In genomic region chr20:1182136-1182535, GRCh38 we compare ENCODE assay signal across 16 cellular contexts. TPM values are rescaled to one million over a fixed set of nuclear protein-coding genes. Genes with fewer than 3 reads are reported as not detected.
DNase-seq lines count a peak whose midpoint lies in the region; TF ChIP-seq lines count a peak whose summit lies in the region.
"Had no signal": no experiment of that assay in that cellular context is flagged by ENCODE, and none has a peak within 500 bp of the region (broad histone marks: within the 10 kb centered on the region; RNA-seq: fewer than 3 reads in every experiment).

No MANE protein-coding gene starts in this region.

- no peak overlapping the region for H3K4me3 Mint-ChIP-seq in H9
- H3K4me3 Mint-ChIP-seq in dendritic cell treated with granulocyte-macrophage colony-stimulating factor and Interleukin-4, amounts not matched to agents 40 ng/mL and 50 ng/mL, for 4 days: peak overlapping the region; percentile 2
- H3K4me3 Mint-ChIP-seq: CD8-positive, alpha-beta T cell had no signal

- no CpG with 5 or more reads among the region's 4 CpGs for WGBS in H9 (ENCODE audit: extremely low coverage, insufficient read length, low lambda C conversion rate)
- no CpG with 5 or more reads among the region's 4 CpGs for WGBS in neuronal stem cell (ENCODE audit: extremely low coverage in 2 of 2, insufficient read length in 2 of 2, insufficient replicate concordance in 1 of 2), 2 donors
- WGBS in transverse colon (ENCODE audit: low coverage in 1 of 2), 2 donors: 47 to 66% methylated on average over 3 to 4 of the region's 4 CpGs

- peaks cover 16% of the 10 kb centered on the region; the same call in 1 of the 2 replicates for H3K27me3 ChIP-seq in H9 (ENCODE audit: insufficient read depth, low read length)
- peaks cover 0 to 18% (median 7%) of the 10 kb centered on the region in 3 experiments for H3K27me3 ChIP-seq in neuronal stem cell (ENCODE audit: control insufficient read depth in 3 of 3, insufficient read depth in 3 of 3, low read depth in 1 of 3, low read length in 3 of 3)
- peaks cover 25% of the 10 kb centered on the region for H3K27me3 ChIP-seq in transverse colon

- peak overlapping the region in 2 of 3 experiments; percentile 8 to 11; a peak in 3 of 7 replicates for H3K27ac Mint-ChIP-seq in H9
- H3K27ac Mint-ChIP-seq in dendritic cell treated with granulocyte-macrophage colony-stimulating factor and Interleukin-4, amounts not matched to agents 40 ng/mL and 50 ng/mL, for 4 days: peak overlapping the region; percentile 43
- H3K27ac Mint-ChIP-seq: CD8-positive, alpha-beta T cell had no signal

- H3K79me1 ChIP-seq in H9 (ENCODE audit: insufficient read depth, low read depth, low read length, poor library complexity, severe bottlenecking) (no peaks in the 10 kb centered on the region), neuronal stem cell (ENCODE audit: low read depth, low read length) (no peaks in the 10 kb centered on the region)

- H3K9me3 ChIP-seq in H9 (ENCODE audit: control insufficient read depth, low read depth, low read length) (no peaks in the 10 kb centered on the region), neuronal stem cell (replicated peaks in 1 of 2; ENCODE audit: control insufficient read depth in 2 of 2, insufficient read depth in 1 of 2, low read depth in 1 of 2, low read length in 2 of 2) (no peaks in the 10 kb centered on the region), transverse colon (no peaks in the 10 kb centered on the region)
- H3K9me3 ChIP-seq: BE2C had no signal

- peaks cover 6% of the 10 kb centered on the region; the same call in 1 of the 2 replicates for H3K4me1 ChIP-seq in H9 (ENCODE audit: insufficient read depth, low read length)
- peaks cover 3 to 6% of the 10 kb centered on the region in 2 donors for H3K4me1 ChIP-seq in neuronal stem cell (ENCODE audit: control insufficient read depth in 2 of 2, insufficient read depth in 1 of 2, low read depth in 1 of 2, low read length in 2 of 2)
- H3K4me1 ChIP-seq in transverse colon: peaks cover 7 to 19% (median 15%) of the 10 kb centered on the region in 4 donors
- H3K4me1 ChIP-seq: BE2C had no signal

- TF ChIP-seq CTCF in H9 (conservative IDR thresholded peaks at IDR 0.05) (no peak), transverse colon (IDR thresholded peaks at IDR 0.05) (no peak)

- H3K4me1 Mint-ChIP-seq in H9: peaks cover 21 to 24% of the 10 kb centered on the region in 2 experiments
- H3K4me1 Mint-ChIP-seq in dendritic cell treated with granulocyte-macrophage colony-stimulating factor and Interleukin-4, amounts not matched to agents 40 ng/mL and 50 ng/mL, for 4 days (ENCODE audit: low read depth): peaks cover 26% of the 10 kb centered on the region

- H3K18ac ChIP-seq in H9 (ENCODE audit: insufficient read length, low read depth, low read length): no peak overlapping the region
- H3K18ac ChIP-seq in neuronal stem cell (ENCODE audit: low read length): peak overlapping the region; percentile 27

- DNase-seq in CD1c-positive myeloid dendritic cell (ENCODE audit: extremely low spot score) (peak; percentile 51), H9 (no peak), neuronal stem cell (ENCODE audit: low spot score) (no peak), NCI-H1092 (lab: John Stamatoyannopoulos, UW) (no peak), transverse colon (no peak), cerebellum (ENCODE audit: low spot score) (no peak), AG20443 (ENCODE audit: low spot score) (no peak)
- DNase-seq: BE2C; CD8-positive, alpha-beta T cell; COR-L47; DMS153; DMS79 treated with DMSO at 0.1 percent for 48 hours; EL had no signal

- H3K14ac ChIP-seq in H9 (ENCODE audit: insufficient read depth, low read length): no peak overlapping the region
- no peak overlapping the region for H3K14ac ChIP-seq in neuronal stem cell (ENCODE audit: low read length)

- H3K56ac ChIP-seq in H9 (ENCODE audit: insufficient read length, low read depth, low read length): no peak overlapping the region

- H4K20me1 ChIP-seq in H9 (ENCODE audit: control insufficient read depth, insufficient read depth, insufficient read length): no peaks in the 10 kb centered on the region

- H2BK5ac ChIP-seq in H9 (ENCODE audit: insufficient read length, low read length): no peak overlapping the region
- H2BK5ac ChIP-seq in neuronal stem cell (ENCODE audit: low read length): no peak overlapping the region

- intact Hi-C loops in dendritic cell treated with granulocyte-macrophage colony-stimulating factor and Interleukin-4, amounts not matched to agents 40 ng/mL and 50 ng/mL, for 4 days (cut with micrococcal nuclease): no loop called here
- intact Hi-C loops in transverse colon (cut with DNase I; ENCODE audit: low total_unique reads): no loop called here

- no peak overlapping the region for H2BK20ac ChIP-seq in H9 (ENCODE audit: low read depth, low read length, poor library complexity, severe bottlenecking)

- no peaks in the 10 kb centered on the region for H3K79me2 ChIP-seq in H9 (ENCODE audit: insufficient read depth, low read length)

- H2BK120ac ChIP-seq in H9 (ENCODE audit: low read depth, low read length, poor library complexity, severe bottlenecking): no peak overlapping the region
- H2BK120ac ChIP-seq in neuronal stem cell (ENCODE audit: low read depth, low read length): no peak overlapping the region

- H2BK15ac ChIP-seq in H9 (ENCODE audit: low read depth, low read length) (no peak overlapping the region), neuronal stem cell (ENCODE audit: low read length) (no peak overlapping the region)

- H3T11ph ChIP-seq in H9 (ENCODE audit: low read length): no peak overlapping the region

- H4K5ac ChIP-seq in H9 (ENCODE audit: insufficient read length, low read depth, low read length): no peak overlapping the region

- H3K36me3 Mint-ChIP-seq in H9 (ENCODE audit: insufficient read depth in 1 of 3, low read depth in 3 of 3): peaks cover 0 to 9% (median 4%) of the 10 kb centered on the region in 3 experiments; a peak in 2 of 7 replicates
- H3K36me3 Mint-ChIP-seq in dendritic cell treated with granulocyte-macrophage colony-stimulating factor and Interleukin-4, amounts not matched to agents 40 ng/mL and 50 ng/mL, for 4 days (ENCODE audit: low read depth): peaks cover 12% of the 10 kb centered on the region

- no peak overlapping the region for H2AK5ac ChIP-seq in H9 (ENCODE audit: insufficient read length, low read length)
- H2AK5ac ChIP-seq in neuronal stem cell (ENCODE audit: low read depth, low read length): no peak overlapping the region

- H3K4me3 ChIP-seq in neuronal stem cell (ENCODE audit: low read length in 2 of 2): no peak overlapping the region
- H3K4me3 ChIP-seq in transverse colon: no peak overlapping the region

- H3K36me3 ChIP-seq in neuronal stem cell (replicated peaks in 1 of 2; ENCODE audit: control insufficient read depth in 2 of 2, insufficient read depth in 2 of 2, low read length in 2 of 2) (peaks cover 0 to 8% of the 10 kb centered on the region in 2 donors), transverse colon (no peaks in the 10 kb centered on the region)
- H3K36me3 ChIP-seq: BE2C had no signal

- H3K4me2 ChIP-seq in H9 (ENCODE audit: insufficient read depth, insufficient read length, low read length): no peak overlapping the region
- H3K4me2 ChIP-seq in neuronal stem cell (ENCODE audit: insufficient read depth, low read length, poor library complexity, severe bottlenecking): no peak overlapping the region

- no peak overlapping the region for H3K23ac ChIP-seq in H9 (ENCODE audit: insufficient read length, low read depth, low read length)
- H3K23ac ChIP-seq in neuronal stem cell (ENCODE audit: low read depth, low read length, poor library complexity): no peak overlapping the region

- H2AFZ ChIP-seq in H9 (ENCODE audit: low read length) (no peak overlapping the region), neuronal stem cell (ENCODE audit: low read length) (no peak overlapping the region)

- TF ChIP-seq POLR2A in transverse colon (IDR thresholded peaks at IDR 0.05): no peak

- H3K9ac ChIP-seq in H9 (ENCODE audit: extremely low read depth, insufficient read length, low read length) (no peak overlapping the region), neuronal stem cell (ENCODE audit: low read depth, low read length, poor library complexity) (no peak overlapping the region)

- TF ChIP-seq EP300 in transverse colon (IDR thresholded peaks at IDR 0.05; ENCODE audit: low read depth): no peak

- peaks cover 37% of the 10 kb centered on the region for H3K27me3 Mint-ChIP-seq in H9 (ENCODE audit: low read depth)
- H3K27me3 Mint-ChIP-seq in dendritic cell treated with granulocyte-macrophage colony-stimulating factor and Interleukin-4, amounts not matched to agents 40 ng/mL and 50 ng/mL, for 4 days: peaks cover 24% of the 10 kb centered on the region

- no peaks in the 10 kb centered on the region; a peak in 2 of 5 replicates for H3K9me3 Mint-ChIP-seq in H9
- H3K9me3 Mint-ChIP-seq in dendritic cell treated with granulocyte-macrophage colony-stimulating factor and Interleukin-4, amounts not matched to agents 40 ng/mL and 50 ng/mL, for 4 days: no peaks in the 10 kb centered on the region
- H3K9me3 Mint-ChIP-seq: CD8-positive, alpha-beta T cell had no signal

- H3K27ac ChIP-seq in H9 (ENCODE audit: insufficient read length, low read depth, low read length) (no peak overlapping the region), neuronal stem cell (replicated peaks; ENCODE audit: low read length) (no peak overlapping the region), transverse colon (no peak overlapping the region)
- H3K27ac ChIP-seq: C4-2B had no signal

- H4K91ac ChIP-seq in H9 (ENCODE audit: insufficient read length, low read depth, low read length) (no peak overlapping the region), neuronal stem cell (ENCODE audit: low read depth, low read length, poor library complexity) (no peak overlapping the region)

- in situ Hi-C loops in transverse colon (cut with MboI; ENCODE audit: low pct_ligation_motif_present in 1 of 4, low pct_unique_long_range_greater_than_20kb in 1 of 4, low sequenced_read_pairs in 3 of 4): no loop called here

- H2BK12ac ChIP-seq in H9 (ENCODE audit: insufficient read length, low read depth, low read length) (no peak overlapping the region), neuronal stem cell (ENCODE audit: low read length) (no peak overlapping the region)

- H3K23me2 ChIP-seq in H9 (ENCODE audit: insufficient read length, low read depth, low read length, poor library complexity, severe bottlenecking): peaks cover 4% of the 10 kb centered on the region

- H3K4ac ChIP-seq in H9 (ENCODE audit: low read depth, low read length) (no peak overlapping the region), neuronal stem cell (ENCODE audit: low read length) (no peak overlapping the region)

- H4K8ac ChIP-seq in H9 (replicated peaks; ENCODE audit: insufficient read length, low read depth, low read length): no peak overlapping the region
- no peak overlapping the region for H4K8ac ChIP-seq in neuronal stem cell (ENCODE audit: low read depth, low read length)

RNA-seq across cellular contexts. Expression of gene TMEM74B, which starts 2.6 kb away (rescaled TPM):
- total RNA-seq in H9 (2021) (4.9 and 6.2 TPM in 2 replicates), transverse colon (10 to 100 TPM in 1 of 4 donors, 1 to 10 TPM in 1, under 1 TPM in 1, not detected in 1; 0.96 to 10.5 (median 4.0) TPM), cerebellum (6.4 TPM)
- 4.8 TPM for polyA plus RNA-seq in neuronal stem cell (2013, experiment 1 of 2)
- 3.8 TPM for polyA plus RNA-seq in neuronal stem cell (2013, experiment 2 of 2)
- total RNA-seq: CD8-positive, alpha-beta T cell had no signal

RNA-seq across cellular contexts. Expression of gene C20orf202, which starts 21.1 kb away (rescaled TPM):
- total RNA-seq in H9 (2021): 0.13 TPM in 1 of 2 replicates, not detected in the other
- 0.24 TPM for polyA plus RNA-seq in neuronal stem cell (2013, experiment 1 of 2)
- 0.10 TPM for polyA plus RNA-seq in neuronal stem cell (2013, experiment 2 of 2)
- total RNA-seq in transverse colon: under 1 TPM in 2 of 4 donors, not detected in 2; 0.32 to 0.55 TPM
- 0.18 TPM for total RNA-seq in cerebellum
- total RNA-seq: CD8-positive, alpha-beta T cell; H4 had no signal

RNA-seq across cellular contexts. Expression of gene RAD21L1, which starts 43.7 kb away (rescaled TPM):
- not detected in 2 replicates for total RNA-seq in H9 (2021)
- polyA plus RNA-seq in neuronal stem cell (2013, experiment 1 of 2): 0.29 TPM
- 0.15 TPM for polyA plus RNA-seq in neuronal stem cell (2013, experiment 2 of 2)
- total RNA-seq in transverse colon: not detected
- total RNA-seq in cerebellum: not detected
- total RNA-seq: CD8-positive, alpha-beta T cell had no signal
